In genomic region chr1:18812540-18812939, GRCh38 we compare ENCODE assay signal across 32 cellular contexts. TPM values are rescaled to one million over a fixed set of nuclear protein-coding genes. Genes with fewer than 3 reads are reported as not detected.
"Had no signal": no experiment of that assay in that cellular context is flagged by ENCODE, and none has a peak within 500 bp of the region (broad histone marks: within the 10 kb centered on the region; RNA-seq: fewer than 3 reads in every experiment).

No MANE protein-coding gene starts in this region.

- H3K4me3 ChIP-seq: colonic mucosa, esophagus squamous epithelium, gastrocnemius medialis, heart right ventricle, left lung, lower lobe of right lung, mucosa of descending colon had no signal

- DNase-seq: colonic mucosa; cortex of kidney; effector CD8-positive, alpha-beta T cell; effector memory CD8-positive, alpha-beta T cell; endodermal cell; erythroblast; esophagus squamous epithelium; foreskin fibroblast; foreskin melanocyte; gastrocnemius medialis; glutamatergic neuron; heart right ventricle; hippocampal formation; immature natural killer cell; islet precursor cell; left cardiac atrium; left lung; left ventricle myocardium superior; lower lobe of right lung; mesenchymal stem cell; naive B cell had no signal

- H3K9me3 Mint-ChIP-seq: dendritic cell treated with granulocyte-macrophage colony-stimulating factor and Interleukin-4, amounts not matched to agents 40 ng/mL and 50 ng/mL, for 4 days; effector memory CD8-positive, alpha-beta T cell; endodermal cell; immature natural killer cell had no signal

- H3K4me1 Mint-ChIP-seq: endodermal cell, naive B cell had no signal

- H3K9me3 ChIP-seq: colonic mucosa, esophagus squamous epithelium, gastrocnemius medialis, heart right ventricle, left lung, lower lobe of right lung, mucosa of descending colon had no signal

- H3K4me3 Mint-ChIP-seq: dendritic cell treated with granulocyte-macrophage colony-stimulating factor and Interleukin-4, amounts not matched to agents 40 ng/mL and 50 ng/mL, for 4 days; effector memory CD8-positive, alpha-beta T cell; endodermal cell; immature natural killer cell; mesothelial cell of epicardium; naive B cell had no signal

- ATAC-seq: effector memory CD8-positive, alpha-beta T cell; esophagus mucosa; gastrocnemius medialis; heart right ventricle; left cardiac atrium; left lung; left ventricle myocardium superior; lower lobe of right lung; mucosa of descending colon had no signal

- H3K27ac Mint-ChIP-seq: dendritic cell treated with granulocyte-macrophage colony-stimulating factor and Interleukin-4, amounts not matched to agents 40 ng/mL and 50 ng/mL, for 4 days; effector memory CD8-positive, alpha-beta T cell; endodermal cell; mesothelial cell of epicardium had no signal

- H3K4me1 ChIP-seq: colonic mucosa, esophagus squamous epithelium, gastrocnemius medialis, heart right ventricle, left lung, lower lobe of right lung had no signal

- H3K27me3 ChIP-seq: colonic mucosa had no signal

- H3K36me3 ChIP-seq: colonic mucosa, esophagus squamous epithelium, gastrocnemius medialis, heart right ventricle, left lung, lower lobe of right lung had no signal

- H3K27ac ChIP-seq: colonic mucosa, epithelial cell of prostate, esophagus squamous epithelium, gastrocnemius medialis, heart right ventricle, left lung, lower lobe of right lung had no signal

- H3K36me3 Mint-ChIP-seq: immature natural killer cell, mesothelial cell of epicardium, naive B cell had no signal

- FAIRE-seq: endometrium had no signal

RNA-seq across cellular contexts. Expression of gene TAS1R2, which starts 46.9 kb away (rescaled TPM):
- total RNA-seq: colonic mucosa, dermis microvascular lymphatic vessel endothelial cell, endodermal cell, esophagus mucosa, esophagus squamous epithelium, gastrocnemius medialis, glomerular endothelial cell, heart right ventricle, kidney epithelial cell, left cardiac atrium, left lung, left ventricle myocardium superior, lower lobe of right lung, lung microvascular endothelial cell, mesenteric fat pad, mesothelial cell of epicardium, mucosa of descending colon had no signal
- polyA plus RNA-seq: heart right ventricle, immature natural killer cell had no signal
